ENCODE assay signal across 25 cellular contexts in genomic region chr1:7973086-7973485, GRCh38. TPM values are rescaled to one million over a fixed set of nuclear protein-coding genes. Genes with fewer than 3 reads are reported as not detected.
A peak's percentile ranks its signal among the peaks of the same experiment; 100 is the strongest.
DNase-seq lines count a peak whose midpoint lies in the region; ATAC-seq and TF ChIP-seq lines count a peak whose summit lies in the region.
"Had no signal": no experiment of that assay in that cellular context is flagged by ENCODE, and none has a peak within 500 bp of the region (broad histone marks: within the 10 kb centered on the region; RNA-seq: fewer than 3 reads in every experiment).

No MANE protein-coding gene starts in this region.

- H3K4me3 ChIP-seq in thyroid gland (replicated peaks in 1 of 3): no peak overlapping the region
- no peak overlapping the region for H3K4me3 ChIP-seq in heart right ventricle
- H3K4me3 ChIP-seq: A549; BLaER1 treated with 17β-estradiol and CSF1 and Interleukin-3, amounts not matched to agents 10 nM and 100 nM; GM12878; GM23248 had no signal

- peak in 1 of 2 donors; percentile 9 for TF ChIP-seq POLR2A in thyroid gland (IDR thresholded peaks at IDR 0.05)

- intact Hi-C loops in thyroid gland (cut with DNase I) (no loop called here), heart right ventricle (cut with DNase I) (loop anchor here in 1 of 10 donors (10.0 kb wide), 1 partner anchor 372 kb away; no protein-coding TSS in a partner anchor)

- TF ChIP-seq CTCF in RWPE1 (conservative IDR thresholded peaks at IDR 0.05; ENCODE audit: low read depth) (no peak), thyroid gland (IDR thresholded peaks at IDR 0.05) (no peak), heart right ventricle (IDR thresholded peaks at IDR 0.05) (no peak)

- no peaks in the 10 kb centered on the region for H3K9me3 Mint-ChIP-seq in activated T-cell treated with anti-CD3 and anti-CD28 coated beads, Interleukin-2, amount 50 U/mL, for 24 hours
- H3K9me3 Mint-ChIP-seq: CD4-positive, alpha-beta T cell; CD8-positive, alpha-beta memory T cell had no signal

- CTCF ChIA-PET in RWPE1 (lab: Yijun Ruan, JAX): no interaction called here

- ATAC-seq in heart right ventricle: no peak
- ATAC-seq: A549, GM12878 had no signal

- H3K27me3 ChIP-seq in thyroid gland (no peaks in the 10 kb centered on the region), heart right ventricle (no peaks in the 10 kb centered on the region)
- H3K27me3 ChIP-seq: BE2C; BLaER1 treated with 17β-estradiol and CSF1 and Interleukin-3, amounts not matched to agents 10 nM and 100 nM had no signal

- H3K27me3 Mint-ChIP-seq in activated T-cell treated with anti-CD3 and anti-CD28 coated beads, Interleukin-2, amount 50 U/mL, for 24 hours: no peaks in the 10 kb centered on the region
- H3K27me3 Mint-ChIP-seq: CD4-positive, alpha-beta T cell; CD8-positive, alpha-beta memory T cell had no signal

- 59 to 66% methylated on average over 2 of the region's 2 CpGs for WGBS in thyroid gland, 2 donors
- WGBS in heart right ventricle, 2 donors: 95 to 96% methylated on average over 2 of the region's 2 CpGs

- H3K36me3 Mint-ChIP-seq in activated T-cell treated with anti-CD3 and anti-CD28 coated beads, Interleukin-2, amount 50 U/mL, for 24 hours (ENCODE audit: low read depth): peaks cover 85% of the 10 kb centered on the region

- no peak overlapping the region for H3K4me3 Mint-ChIP-seq in activated T-cell treated with anti-CD3 and anti-CD28 coated beads, Interleukin-2, amount 50 U/mL, for 24 hours
- H3K4me3 Mint-ChIP-seq: CD14-positive monocyte; CD4-positive, alpha-beta T cell had no signal

- H3K4me1 ChIP-seq in thyroid gland (peaks cover 11 to 27% of the 10 kb centered on the region in 2 donors), heart right ventricle (peaks cover 0 to 16% (median 7%) of the 10 kb centered on the region in 9 donors)
- H3K4me1 ChIP-seq: BE2C had no signal

- H3K27ac ChIP-seq in RWPE1: peak overlapping the region; percentile 57
- peak overlapping the region; percentile 63 to 87 (median 75) for H3K27ac ChIP-seq in thyroid gland
- no peak overlapping the region for H3K27ac ChIP-seq in heart right ventricle
- H3K27ac ChIP-seq: A549; BLaER1 treated with 17β-estradiol and CSF1 and Interleukin-3, amounts not matched to agents 10 nM and 100 nM; GM23248 had no signal

- POLR2A ChIA-PET in RWPE1 (lab: Yijun Ruan, JAX; ENCODE audit: low non-redundant PET): no interaction called here

- H3K27ac Mint-ChIP-seq in activated T-cell treated with anti-CD3 and anti-CD28 coated beads, Interleukin-2, amount 50 U/mL, for 24 hours: peak overlapping the region; percentile 37
- H3K27ac Mint-ChIP-seq: CD14-positive monocyte; CD4-positive, alpha-beta T cell had no signal

- no peak for DNase-seq in activated T-cell treated with anti-CD3 and anti-CD28 coated beads, Interleukin-2, amount 50 U/mL, for 24 hours
- no peak for DNase-seq in activated T-cell treated with anti-CD3 and anti-CD28 coated beads, Interleukin-2, amount 50 U/mL, for 1 hour
- DNase-seq in M059J (ENCODE audit: low read depth) (peak; percentile 33), RWPE1 (ENCODE audit: low spot score) (no peak), thyroid gland (peak; percentile 56 to 67), heart right ventricle (no peak), NCI-H2029 (lab: John Stamatoyannopoulos, UW) (no peak)
- DNase-seq: 8988T; ACHN; AML-193; BE2C; CD4-positive, alpha-beta T cell; CD8-positive, alpha-beta memory T cell; DMS 273 treated with DMSO at 0.1 percent for 48 hours; DMS79; EL; GDM1; GM23248; H7; HCEC 1CT had no signal

- peaks cover 21% of the 10 kb centered on the region for H3K4me1 Mint-ChIP-seq in activated T-cell treated with anti-CD3 and anti-CD28 coated beads, Interleukin-2, amount 50 U/mL, for 24 hours (ENCODE audit: low read depth)
- H3K4me1 Mint-ChIP-seq: CD14-positive monocyte had no signal

- H3K36me3 ChIP-seq in thyroid gland: peaks cover 32 to 34% of the 10 kb centered on the region in 2 donors
- H3K36me3 ChIP-seq in heart right ventricle: peaks cover 0 to 94% (median 35%) of the 10 kb centered on the region in 9 donors

- H3K9me3 ChIP-seq in thyroid gland: no peaks in the 10 kb centered on the region
- no peaks in the 10 kb centered on the region for H3K9me3 ChIP-seq in heart right ventricle
- H3K9me3 ChIP-seq: A549; BE2C; BLaER1 treated with 17β-estradiol and CSF1 and Interleukin-3, amounts not matched to agents 10 nM and 100 nM had no signal

RNA-seq across cellular contexts. Expression of gene PARK7, which starts 11.6 kb away (rescaled TPM):
- total RNA-seq in M059J (2014; rRNA removed; shearing (Covaris generic)): 231 and 297 TPM in 2 replicates
- 100 to 1,000 TPM; 222 to 327 (median 257) TPM for total RNA-seq in thyroid gland
- 100 to 1,000 TPM; 329 to 411 (median 353) TPM for total RNA-seq in heart right ventricle
- 100 to 1,000 TPM; 322 to 462 TPM for polyA plus RNA-seq in heart right ventricle

RNA-seq across cellular contexts. Expression of gene TNFRSF9, which starts 32.4 kb away (rescaled TPM):
- total RNA-seq in M059J (2014; rRNA removed; shearing (Covaris generic)): 10.5 and 11.0 TPM in 2 replicates
- total RNA-seq in thyroid gland (under 1 TPM in 1 of 4 donors, not detected in 3; 0.10 TPM), heart right ventricle (1 to 10 TPM in 1 of 10 donors, under 1 TPM in 3, not detected in 6; 0.04 to 3.1 (median 0.11) TPM)
- under 1 TPM in 1 of 2 donors, not detected in 1; 0.03 TPM for polyA plus RNA-seq in heart right ventricle
- total RNA-seq: GM23248, H1, H7 had no signal
- polyA plus RNA-seq: GM23248, H1 had no signal

RNA-seq across cellular contexts. Expression of gene ERRFI1, which starts 53.0 kb away (rescaled TPM):
- total RNA-seq in M059J (2014; rRNA removed; shearing (Covaris generic)): 127 and 146 TPM in 2 replicates
- 100 to 1,000 TPM in 2 of 4 donors, 10 to 100 TPM in 2; 59.9 to 133 (median 85.0) TPM for total RNA-seq in thyroid gland
- 10 to 100 TPM in 5 of 10 donors, 1 to 10 TPM in 5; 5.8 to 15.9 (median 10.0) TPM for total RNA-seq in heart right ventricle
- 10 to 100 TPM in 1 of 2 donors, 1 to 10 TPM in 1; 6.5 to 17.5 TPM for polyA plus RNA-seq in heart right ventricle

Comparison
In these comparisons a context has a peak if more than half of its experiments do, and no peak if none do; other contexts are left out.
1. DNase-seq: peak in M059J (single experiment) and thyroid gland (2 of 2); none in activated T-cell treated with anti-CD3 and anti-CD28 coated beads, Interleukin-2, amount 50 U/mL, for 24 hours (single experiment), activated T-cell treated with anti-CD3 and anti-CD28 coated beads, Interleukin-2, amount 50 U/mL, for 1 hour (single experiment), RWPE1 (single experiment), heart right ventricle (0 of 2) and NCI-H2029 (single experiment).
2. H3K27ac ChIP-seq: peak in RWPE1 (single experiment) and thyroid gland (3 of 3); none in heart right ventricle (0 of 10).